In genomic region chr2:42645551-42645950, GRCh38 we compare ENCODE assay signal across 20 cellular contexts.
A peak's percentile ranks its signal among the peaks of the same experiment; 100 is the strongest.
DNase-seq lines count a peak whose midpoint lies in the region; ATAC-seq, FAIRE-seq and TF ChIP-seq lines count a peak whose summit lies in the region.
"Had no signal": no experiment of that assay in that cellular context is flagged by ENCODE, and none has a peak within 500 bp of the region (broad histone marks: within the 10 kb centered on the region; RNA-seq: fewer than 3 reads in every experiment).

No MANE protein-coding gene starts in this region.

- H3K27me3 ChIP-seq in K562 (ENCODE audit: control insufficient read depth in 2 of 2, insufficient read depth in 2 of 2, low read length in 2 of 2) = no peaks in the 10 kb centered on the region
- H3K27me3 ChIP-seq in transverse colon = no peaks in the 10 kb centered on the region
- H3K27me3 ChIP-seq in MG63 = no peaks in the 10 kb centered on the region

- no peak overlapping the region for H3K4me3 Mint-ChIP-seq in activated naive CD4-positive, alpha-beta T cell treated with anti-CD3 and anti-CD28 coated beads, Interleukin-2, amount 50 U/mL, for 24 hours
- H3K4me3 Mint-ChIP-seq: CD4-positive, alpha-beta T cell had no signal

- H3K36me3 ChIP-seq in KOPT-K1 (ENCODE audit: insufficient read depth, low read length) (peaks cover 50% of the 10 kb centered on the region), K562 (ENCODE audit: control insufficient read depth, insufficient read depth, low read length) (no peaks in the 10 kb centered on the region), transverse colon (peaks cover 0 to 8% (median 3%) of the 10 kb centered on the region in 4 donors), MG63 (peaks cover 13% of the 10 kb centered on the region)

- 74% methylated on average over 2 of the region's 2 CpGs for WGBS in K562 (ENCODE audit: insufficient coverage, low coverage, missing lambda C conversion rate)
- 95 to 100% methylated on average over 1 to 2 of the region's 2 CpGs for WGBS in transverse colon (ENCODE audit: low coverage in 1 of 2), 2 donors

- TF ChIP-seq RAD21 in K562 (CRISPR knock-in tag; conservative IDR thresholded peaks at IDR 0.05 in 1 of 2, IDR thresholded peaks at IDR 0.05 in 1 of 2) = no peak

- peaks cover 6% of the 10 kb centered on the region for H3K9me3 Mint-ChIP-seq in activated naive CD4-positive, alpha-beta T cell treated with anti-CD3 and anti-CD28 coated beads, Interleukin-2, amount 50 U/mL, for 24 hours
- H3K9me3 Mint-ChIP-seq: CD4-positive, alpha-beta T cell had no signal

- no peak overlapping the region for H3K4me2 ChIP-seq in K562 (ENCODE audit: insufficient read depth, low read length)
- H3K4me2 ChIP-seq: A549 had no signal

- H3K27ac ChIP-seq in KOPT-K1 (ENCODE audit: low read depth, low read length, poor library complexity, severe bottlenecking) (peak overlapping the region; percentile 98), K562 (ENCODE audit: extremely low read depth, low read depth, low read length) (no peak overlapping the region), transverse colon (no peak overlapping the region)
- H3K27ac ChIP-seq: 22Rv1, A549, C4-2B, HL-60 had no signal

- no peak for TF ChIP-seq EP300 in K562 (IDR thresholded peaks at IDR 0.05; ENCODE audit: low read length)
- no peak for TF ChIP-seq EP300 in transverse colon (IDR thresholded peaks at IDR 0.05; ENCODE audit: low read depth)

- CTCF ChIA-PET in K562 (lab: Yijun Ruan, JAX; ENCODE audit: low intra/inter-chr PET ratio) = no interaction called here

- H2AFZ ChIP-seq in K562 (ENCODE audit: low read depth, low read length) = no peak overlapping the region

- H3K9me1 ChIP-seq in K562 (ENCODE audit: control insufficient read depth, insufficient read depth, low read length) = no peaks in the 10 kb centered on the region

- BruUV-seq in K562 (replicated peaks; lab: Mats Ljungman, UMichigan) = TSS peak; percentile 22

- H3K79me2 ChIP-seq in K562 (ENCODE audit: control insufficient read depth, insufficient read depth, low read length) = no peaks in the 10 kb centered on the region

- TF ChIP-seq POLR2A in K562 (conservative IDR thresholded peaks at IDR 0.05) (no peak), transverse colon (IDR thresholded peaks at IDR 0.05) (no peak)

- POLR2A ChIA-PET in K562 (lab: Yijun Ruan, JAX) = interaction anchor here (0.6 to 1.2 kb wide), 3 partner anchors 10 to 325 kb away, joined by 3 read pairs; no protein-coding TSS in a partner anchor

- H3K4me1 Mint-ChIP-seq in activated naive CD4-positive, alpha-beta T cell treated with anti-CD3 and anti-CD28 coated beads, Interleukin-2, amount 50 U/mL, for 24 hours = peaks cover 37% of the 10 kb centered on the region

- H4K20me1 ChIP-seq in K562 (replicated peaks; ENCODE audit: control insufficient read depth, insufficient read depth, low read length) = 0 out of 2 replicates have a peak, but pooled peaks cover 3% of the 10 kb centered on the region

- H3K36me3 Mint-ChIP-seq in activated naive CD4-positive, alpha-beta T cell treated with anti-CD3 and anti-CD28 coated beads, Interleukin-2, amount 50 U/mL, for 24 hours = peaks cover 11% of the 10 kb centered on the region

- intact Hi-C loops in K562 (cut with micrococcal nuclease) (no loop called here), transverse colon (cut with DNase I; ENCODE audit: low total_unique reads) (no loop called here)

- H3K27ac Mint-ChIP-seq in activated naive CD4-positive, alpha-beta T cell treated with anti-CD3 and anti-CD28 coated beads, Interleukin-2, amount 50 U/mL, for 24 hours = peak overlapping the region; percentile 17
- H3K27ac Mint-ChIP-seq: CD4-positive, alpha-beta T cell had no signal

- no peaks in the 10 kb centered on the region for H3K4me1 ChIP-seq in K562 (replicated peaks in 1 of 2; ENCODE audit: control insufficient read depth in 2 of 2, insufficient read depth in 2 of 2, low read length in 2 of 2)
- peaks cover 0 to 23% (median 13%) of the 10 kb centered on the region in 4 donors for H3K4me1 ChIP-seq in transverse colon
- H3K4me1 ChIP-seq: A549, Caco-2, HAP-1 had no signal

- no peak overlapping the region for H3K9ac ChIP-seq in K562 (ENCODE audit: insufficient read depth in 1 of 2, low read depth in 2 of 2, low read length in 2 of 2)

- TF ChIP-seq CTCF in K562 (IDR thresholded peaks at IDR 0.05 in 2 of 3, conservative IDR thresholded peaks at IDR 0.05 in 1 of 3; ENCODE audit: insufficient read depth in 2 of 3, low read depth in 1 of 3, low read length in 3 of 3) (no peak), transverse colon (IDR thresholded peaks at IDR 0.05) (no peak)

- no peak for FAIRE-seq in K562 (lab: Jason Lieb, UNC)
- FAIRE-seq: A549, D721Med, GM12878 had no signal

- ATAC-seq in K562 (no peak), HG02840 (IDR thresholded peaks at IDR 0.05; ENCODE audit: low FRiP score, unreplicated experiment) (no peak)
- ATAC-seq: A549, GM12878 had no signal

- H3K27me3 Mint-ChIP-seq in activated naive CD4-positive, alpha-beta T cell treated with anti-CD3 and anti-CD28 coated beads, Interleukin-2, amount 50 U/mL, for 24 hours = no peaks in the 10 kb centered on the region
- H3K27me3 Mint-ChIP-seq: CD4-positive, alpha-beta T cell had no signal

- H3K4me3 ChIP-seq in K562 = no peak overlapping the region
- H3K4me3 ChIP-seq in transverse colon = no peak overlapping the region
- no peak overlapping the region for H3K4me3 ChIP-seq in MG63
- H3K4me3 ChIP-seq: A549, GM12878, HAP-1 had no signal

- no peak for DNase-seq in activated naive CD4-positive, alpha-beta T cell (lab: John Stamatoyannopoulos, UW)
- no peak for DNase-seq in K562 (ENCODE audit: extremely low read depth in 1 of 4, low spot score in 3 of 4)
- DNase-seq in transverse colon = no peak
- no peak for DNase-seq in MG63
- DNase-seq: AML-193; Caco-2; CD4-positive, alpha-beta T cell; DMS79; IMR-90; KBM-7 had no signal

- in situ Hi-C loops in K562 (cut with MboI) = no loop called here
- in situ Hi-C loops in transverse colon (cut with MboI; ENCODE audit: low pct_ligation_motif_present in 1 of 4, low pct_unique_long_range_greater_than_20kb in 1 of 4, low sequenced_read_pairs in 3 of 4) = no loop called here

- H3K9me3 ChIP-seq in KOPT-K1 (ENCODE audit: insufficient read depth, low read length, poor library complexity, severe bottlenecking) (peaks cover 8% of the 10 kb centered on the region), K562 (replicated peaks; ENCODE audit: control insufficient read depth, insufficient read depth, low read depth, low read length) (no peaks in the 10 kb centered on the region), transverse colon (no peaks in the 10 kb centered on the region), MG63 (no peaks in the 10 kb centered on the region)
- H3K9me3 ChIP-seq: A549, Caco-2, HAP-1 had no signal

TF ChIP-seq in K562, 482 proteins besides CTCF, POLR2A, EP300 and RAD21:
- no peak for TF ChIP-seq ZNF146 (CRISPR knock-in tag; IDR thresholded peaks at IDR 0.05; ENCODE audit: unreplicated experiment)
- TF ChIP-seq MEIS2 (IDR thresholded peaks at IDR 0.05; ENCODE audit: partially characterized antibody) = no peak
- TF ChIP-seq ZNF143 (CRISPR knock-in tag; IDR thresholded peaks at IDR 0.05) = no peak
- TF ChIP-seq KDM4B (IDR thresholded peaks at IDR 0.05; ENCODE audit: borderline replicate concordance in 2 of 2, low read depth in 1 of 2) = no peak
- TF ChIP-seq TBP (optimal IDR thresholded peaks at IDR 0.05; ENCODE audit: low read depth, low read length) = no peak
- no peak for TF ChIP-seq FOXK1 (CRISPR knock-in tag; IDR thresholded peaks at IDR 0.05; ENCODE audit: borderline replicate concordance)
- TF ChIP-seq NFIX (CRISPR knock-in tag; IDR thresholded peaks at IDR 0.05; ENCODE audit: low read depth) = no peak
- no peak for TF ChIP-seq KLF13 (tag; IDR thresholded peaks at IDR 0.05; ENCODE audit: borderline replicate concordance, low read depth)
- no peak for TF ChIP-seq ZFP1 (CRISPR knock-in tag; IDR thresholded peaks at IDR 0.05)
- TF ChIP-seq ZNF395 (CRISPR knock-in tag; IDR thresholded peaks at IDR 0.05) = no peak
- no peak for TF ChIP-seq FOS (IDR thresholded peaks at IDR 0.05; ENCODE audit: extremely low read depth, insufficient read length)
- no peak for TF ChIP-seq SIX5 (IDR thresholded peaks at IDR 0.05; ENCODE audit: borderline replicate concordance in 1 of 2, insufficient read depth in 1 of 2, low read depth in 1 of 2, low read length in 2 of 2)
- no peak for TF ChIP-seq MAFG (tag; conservative IDR thresholded peaks at IDR 0.05)
- TF ChIP-seq NUFIP1 (IDR thresholded peaks at IDR 0.05; ENCODE audit: partially characterized antibody) = no peak
- no peak for TF ChIP-seq BRCA1 (IDR thresholded peaks at IDR 0.05)
- no peak for TF ChIP-seq BRCA1 (CRISPR knock-in tag; IDR thresholded peaks at IDR 0.05)
- no peak for TF ChIP-seq XRCC3 (IDR thresholded peaks at IDR 0.05)
- TF ChIP-seq SRSF9 (IDR thresholded peaks at IDR 0.05; ENCODE audit: borderline replicate concordance, low read depth, low read length) = no peak
- no peak for TF ChIP-seq ARID1B (IDR thresholded peaks at IDR 0.05)
